ENCODE assay signal across 8 cellular contexts in genomic region chr6:16723833-16724232, GRCh38. TPM values are rescaled to one million over a fixed set of nuclear protein-coding genes. Genes with fewer than 3 reads are reported as not detected.
DNase-seq lines count a peak whose midpoint lies in the region; ATAC-seq and TF ChIP-seq lines count a peak whose summit lies in the region.

No MANE protein-coding gene starts in this region.

- no peaks in the 10 kb centered on the region for H3K27me3 Mint-ChIP-seq in T-helper 2 cell treated with Interferon-gamma antibody and Interleukin-4, amounts not matched to agents 5 μg/mL and 100 μg/mL, for 36 hours (ENCODE audit: low read depth)

- WGBS in heart right ventricle, 2 donors = 31 to 44% methylated on average over 3 of the region's 3 CpGs

- no peaks in the 10 kb centered on the region for H3K27me3 ChIP-seq in heart right ventricle
- no peaks in the 10 kb centered on the region for H3K27me3 ChIP-seq in ascending aorta

- no peak overlapping the region for H3K4me3 Mint-ChIP-seq in T-helper 2 cell treated with Interferon-gamma antibody and Interleukin-4, amounts not matched to agents 5 μg/mL and 100 μg/mL, for 36 hours

- H3K36me3 ChIP-seq in heart right ventricle (no peaks in the 10 kb centered on the region), ascending aorta (no peaks in the 10 kb centered on the region)

- H3K36me3 Mint-ChIP-seq in T-helper 2 cell treated with Interferon-gamma antibody and Interleukin-4, amounts not matched to agents 5 μg/mL and 100 μg/mL, for 36 hours (ENCODE audit: low read depth) = peaks cover 25% of the 10 kb centered on the region

- peaks cover 50% of the 10 kb centered on the region for H3K4me1 Mint-ChIP-seq in T-helper 2 cell treated with Interferon-gamma antibody and Interleukin-4, amounts not matched to agents 5 μg/mL and 100 μg/mL, for 36 hours (ENCODE audit: low read depth)

- peak overlapping the region in 2 of 10 donors; percentile 7 to 80 for H3K27ac ChIP-seq in heart right ventricle
- H3K27ac ChIP-seq in ascending aorta = peak overlapping the region; percentile 81 to 86

- no peak overlapping the region for H3K27ac Mint-ChIP-seq in T-helper 2 cell treated with Interferon-gamma antibody and Interleukin-4, amounts not matched to agents 5 μg/mL and 100 μg/mL, for 36 hours

- no peaks in the 10 kb centered on the region for H3K9me3 Mint-ChIP-seq in T-helper 2 cell treated with Interferon-gamma antibody and Interleukin-4, amounts not matched to agents 5 μg/mL and 100 μg/mL, for 36 hours

- H3K9me3 ChIP-seq in heart right ventricle (no peaks in the 10 kb centered on the region), ascending aorta (no peaks in the 10 kb centered on the region)

- DNase-seq in heart right ventricle = no peak
- DNase-seq in cardiac septum (ENCODE audit: low spot score) = no peak
- DNase-seq in ascending aorta (ENCODE audit: low spot score in 2 of 2) = peak in 1 of 2 donors; percentile 86
- DNase-seq in left kidney (ENCODE audit: low read depth, low spot score) = peak; percentile 44
- no peak for DNase-seq in NCI-H774 (lab: John Stamatoyannopoulos, UW)
- DNase-seq in T-helper 2 cell treated with Interferon-gamma antibody and Interleukin-4, amounts not matched to agents 5 μg/mL and 100 μg/mL, for 36 hours (ENCODE audit: low spot score) = no peak

- intact Hi-C loops in heart right ventricle (cut with DNase I) (no loop called here), cardiac septum (cut with DNase I) (no loop called here), ascending aorta (cut with DNase I) (loop anchor here (2.0 kb wide), 1 partner anchor 39 kb away; no protein-coding TSS in a partner anchor)

- TF ChIP-seq CTCF in heart right ventricle (IDR thresholded peaks at IDR 0.05) (no peak), ascending aorta (IDR thresholded peaks at IDR 0.05) (no peak)

- ATAC-seq in heart right ventricle = peak in 6 of 8 donors; percentile 31 to 70 (median 64)
- ATAC-seq in GM18868 (IDR thresholded peaks at IDR 0.05; ENCODE audit: unreplicated experiment) = no peak
- no peak for ATAC-seq in HG03520 (IDR thresholded peaks at IDR 0.05; ENCODE audit: unreplicated experiment)

- peaks cover 0 to 80% (median 47%) of the 10 kb centered on the region in 9 donors for H3K4me1 ChIP-seq in heart right ventricle
- H3K4me1 ChIP-seq in ascending aorta = peaks cover 8 to 43% of the 10 kb centered on the region in 2 donors

- H3K4me3 ChIP-seq in heart right ventricle = no peak overlapping the region
- H3K4me3 ChIP-seq in ascending aorta = peak overlapping the region in 1 of 2 donors; percentile 26

RNA-seq across cellular contexts. Expression of gene ATXN1, which starts 37.4 kb away (rescaled TPM):
- 10 to 100 TPM; 26.8 to 46.5 (median 41.1) TPM for total RNA-seq in heart right ventricle
- polyA plus RNA-seq in heart right ventricle = 1 to 10 TPM; 4.1 to 7.5 TPM
- total RNA-seq in cardiac septum = 40.2 TPM
- total RNA-seq in ascending aorta = 68.3 TPM

Comparison
In these comparisons a context has a peak if more than half of its experiments do, and no peak if none do; other contexts are left out.
1. ATAC-seq: peak in heart right ventricle (6 of 8); none in GM18868 (single experiment) and HG03520 (single experiment).